In genomic region chr17:31869797-31870568, GRCh38 we compare ENCODE assay signal across 16 cellular contexts. TPM values are rescaled to one million over a fixed set of nuclear protein-coding genes. Genes with fewer than 3 reads are reported as not detected.
DNase-seq lines count a peak whose midpoint lies in the region; TF ChIP-seq lines count a peak whose summit lies in the region.
"Had no signal": no experiment of that assay in that cellular context is flagged by ENCODE, and none has a peak within 500 bp of the region (broad histone marks: within the 10 kb centered on the region; RNA-seq: fewer than 3 reads in every experiment).

No MANE protein-coding gene starts in this region.

- no peak overlapping the region for H2BK5ac ChIP-seq in H9 (ENCODE audit: insufficient read length, low read length)

- no peak overlapping the region for H3K14ac ChIP-seq in H9 (ENCODE audit: insufficient read depth, low read length)

- in situ Hi-C loops in astrocyte of the spinal cord (cut with HindIII; ENCODE audit: low sequenced_read_pairs): no loop called here

- H3K23me2 ChIP-seq in H9 (ENCODE audit: insufficient read length, low read depth, low read length, poor library complexity, severe bottlenecking): no peaks in the 10 kb centered on the region

- H3K27ac Mint-ChIP-seq in H9: no peak overlapping the region

- no peak overlapping the region for H3K4me3 Mint-ChIP-seq in H9

- no peak overlapping the region for H2AFZ ChIP-seq in H9 (ENCODE audit: low read length)

- no peak overlapping the region for H2AK5ac ChIP-seq in H9 (ENCODE audit: insufficient read length, low read length)

- no peak overlapping the region for H3K4me2 ChIP-seq in H9 (ENCODE audit: insufficient read depth, insufficient read length, low read length)

- H4K20me1 ChIP-seq in H9 (ENCODE audit: control insufficient read depth, insufficient read depth, insufficient read length): no peaks in the 10 kb centered on the region

- DNase-seq in AG04449 (ENCODE audit: low read depth, low spot score) (peak; percentile 21), AG10803 (ENCODE audit: low read depth) (peak; percentile 13), LNCaP clone FGC (ENCODE audit: low read depth) (peak; percentile 7), astrocyte of the spinal cord (ENCODE audit: low read depth, low spot score) (peak; percentile 39), H9 (no peak), NCI-H2227 treated with DMSO at 0.1 percent for 48 hours (lab: John Stamatoyannopoulos, UW) (no peak), NCI-H2171 treated with DMSO at 0.1 percent for 48 hours (lab: John Stamatoyannopoulos, UW) (no peak)
- DNase-seq: C1 segment of cervical spinal cord, KBM-7, MM.1S, NCI-H1105, NCI-H187, NCI-H446 treated with DMSO at 0.1 percent for 48 hours, NCI-H82, SHP77 had no signal

- H2BK120ac ChIP-seq in H9 (ENCODE audit: low read depth, low read length, poor library complexity, severe bottlenecking): no peak overlapping the region

- no peak overlapping the region for H2BK12ac ChIP-seq in H9 (ENCODE audit: insufficient read length, low read depth, low read length)

- CTCF ChIA-PET in AG04449 (lab: Yijun Ruan, JAX): interaction anchor here (0.6 to 1.2 kb wide), 2 partner anchors 10 to 311 kb away, joined by 3 to 4 read pairs; no protein-coding TSS in a partner anchor

- no peaks in the 10 kb centered on the region for H3K4me1 ChIP-seq in H9 (ENCODE audit: insufficient read depth, low read length)

- no peaks in the 10 kb centered on the region for H3K27me3 ChIP-seq in H9 (ENCODE audit: insufficient read depth, low read length)

- H3K4ac ChIP-seq in H9 (ENCODE audit: low read depth, low read length): no peak overlapping the region

- no peak overlapping the region for H4K91ac ChIP-seq in H9 (ENCODE audit: insufficient read length, low read depth, low read length)

- POLR2A ChIA-PET in AG04449 (lab: Yijun Ruan, JAX): no interaction called here

- H3K9me3 ChIP-seq in H9 (ENCODE audit: control insufficient read depth, low read depth, low read length): no peaks in the 10 kb centered on the region

- H3T11ph ChIP-seq in H9 (ENCODE audit: low read length): no peak overlapping the region

- H3K4me3 ChIP-seq in AG04449 (ENCODE audit: low read depth, low read length): no peak overlapping the region
- H3K4me3 ChIP-seq in AG10803 (ENCODE audit: low read length): no peak overlapping the region
- H3K4me3 ChIP-seq in LNCaP clone FGC (ENCODE audit: low read depth, low read length): no peak overlapping the region
- H3K4me3 ChIP-seq in astrocyte of the spinal cord (ENCODE audit: low read depth, low read length): no peak overlapping the region
- H3K4me3 ChIP-seq: GM12878 had no signal

- no CpG with 5 or more reads among the region's 5 CpGs for WGBS in H9 (ENCODE audit: extremely low coverage, insufficient read length, low lambda C conversion rate)

- no peak overlapping the region for H3K23ac ChIP-seq in H9 (ENCODE audit: insufficient read length, low read depth, low read length)

- no peak for TF ChIP-seq CTCF in AG04449 (IDR thresholded peaks at IDR 0.05; ENCODE audit: insufficient read depth, low read length, missing control alignments)
- no peak for TF ChIP-seq CTCF in AG10803 (conservative IDR thresholded peaks at IDR 0.05; ENCODE audit: low read length)
- no peak for TF ChIP-seq CTCF in LNCaP clone FGC (IDR thresholded peaks at IDR 0.05; ENCODE audit: control insufficient read depth, extremely low read depth, insufficient read depth)
- no peak for TF ChIP-seq CTCF in astrocyte of the spinal cord (IDR thresholded peaks at IDR 0.05; ENCODE audit: low read depth, low read length)
- TF ChIP-seq CTCF in H9 (conservative IDR thresholded peaks at IDR 0.05): no peak

- H3K56ac ChIP-seq in H9 (ENCODE audit: insufficient read length, low read depth, low read length): no peak overlapping the region

- H4K8ac ChIP-seq in H9 (replicated peaks; ENCODE audit: insufficient read length, low read depth, low read length): no peak overlapping the region

- no peaks in the 10 kb centered on the region for H3K9me3 Mint-ChIP-seq in H9

- H3K18ac ChIP-seq in H9 (ENCODE audit: insufficient read length, low read depth, low read length): no peak overlapping the region

- peaks cover 34 to 89% (median 82%) of the 10 kb centered on the region in 3 experiments; a peak in 6 of 7 replicates for H3K36me3 Mint-ChIP-seq in H9 (ENCODE audit: insufficient read depth in 1 of 3, low read depth in 3 of 3)

- H3K4me1 Mint-ChIP-seq in H9: peaks cover 7 to 10% of the 10 kb centered on the region in 2 experiments; a peak in 2 of 4 replicates

- no peaks in the 10 kb centered on the region for H3K79me1 ChIP-seq in H9 (ENCODE audit: insufficient read depth, low read depth, low read length, poor library complexity, severe bottlenecking)

- H3K27me3 Mint-ChIP-seq in H9 (ENCODE audit: low read depth): no peaks in the 10 kb centered on the region

- no peak overlapping the region for H2BK15ac ChIP-seq in H9 (ENCODE audit: low read depth, low read length)

- no peak overlapping the region for H4K5ac ChIP-seq in H9 (ENCODE audit: insufficient read length, low read depth, low read length)

- no peak overlapping the region for H2BK20ac ChIP-seq in H9 (ENCODE audit: low read depth, low read length, poor library complexity, severe bottlenecking)

- no peak overlapping the region for H3K9ac ChIP-seq in H9 (ENCODE audit: extremely low read depth, insufficient read length, low read length)

- H3K79me2 ChIP-seq in H9 (ENCODE audit: insufficient read depth, low read length): no peaks in the 10 kb centered on the region

- no peak overlapping the region for H3K27ac ChIP-seq in H9 (ENCODE audit: insufficient read length, low read depth, low read length)

RNA-seq across cellular contexts. Expression of gene COPRS, which starts 10.9 kb away (rescaled TPM):
- 42.6 and 43.8 TPM in 2 replicates for total RNA-seq in H9 (2021)

RNA-seq across cellular contexts. Expression of gene UTP6, which starts 31.5 kb away (rescaled TPM):
- 125 TPM in 2 replicates for total RNA-seq in H9 (2021)

Comparison
In these comparisons a context has a peak if more than half of its experiments do, and no peak if none do; other contexts are left out.
1. DNase-seq: peak in AG04449 (single experiment), AG10803 (single experiment), LNCaP clone FGC (single experiment) and astrocyte of the spinal cord (single experiment); none in H9 (single experiment), NCI-H2227 treated with DMSO at 0.1 percent for 48 hours (single experiment) and NCI-H2171 treated with DMSO at 0.1 percent for 48 hours (single experiment).